ENCODE assay signal across 1 cellular context in the genomic region with DNA sequence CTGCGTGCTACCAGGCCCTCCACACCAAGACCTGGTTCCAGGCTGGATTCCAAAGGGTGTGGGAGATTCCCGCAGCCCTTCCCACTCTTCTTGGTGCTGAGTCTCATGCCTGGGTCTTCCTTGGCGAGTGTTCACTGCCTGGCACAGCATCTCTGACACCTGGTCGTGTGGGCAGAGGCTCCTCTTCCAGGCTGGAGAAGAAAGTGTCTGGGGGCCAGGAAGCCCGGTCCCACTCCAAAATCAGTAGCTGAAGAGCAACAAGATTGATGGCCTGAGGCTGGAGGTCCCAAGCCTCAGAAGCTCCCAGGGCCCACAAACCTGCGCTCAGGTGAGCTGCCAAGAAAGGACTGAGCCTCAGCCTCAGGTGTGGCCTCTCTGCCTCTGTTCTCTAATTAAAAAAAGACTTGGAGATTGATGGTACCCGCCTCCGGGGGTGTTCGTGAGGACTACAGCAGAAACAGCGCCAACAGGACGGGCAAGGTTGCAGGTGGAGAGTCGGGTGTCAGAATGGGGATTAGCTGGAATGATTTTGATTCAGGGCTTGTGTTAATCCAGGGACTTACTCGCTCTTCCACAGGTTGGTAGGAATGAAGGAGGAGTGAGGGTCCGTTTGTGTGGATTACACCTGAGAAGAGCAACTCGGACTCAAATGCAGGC.
TF ChIP-seq lines count a peak whose summit lies in the region.

No MANE protein-coding gene starts in this region.

TF ChIP-seq in GM23338, 12 proteins besides CTCF, POLR2A, EP300 and RAD21:
- TF ChIP-seq, protein P1, sequence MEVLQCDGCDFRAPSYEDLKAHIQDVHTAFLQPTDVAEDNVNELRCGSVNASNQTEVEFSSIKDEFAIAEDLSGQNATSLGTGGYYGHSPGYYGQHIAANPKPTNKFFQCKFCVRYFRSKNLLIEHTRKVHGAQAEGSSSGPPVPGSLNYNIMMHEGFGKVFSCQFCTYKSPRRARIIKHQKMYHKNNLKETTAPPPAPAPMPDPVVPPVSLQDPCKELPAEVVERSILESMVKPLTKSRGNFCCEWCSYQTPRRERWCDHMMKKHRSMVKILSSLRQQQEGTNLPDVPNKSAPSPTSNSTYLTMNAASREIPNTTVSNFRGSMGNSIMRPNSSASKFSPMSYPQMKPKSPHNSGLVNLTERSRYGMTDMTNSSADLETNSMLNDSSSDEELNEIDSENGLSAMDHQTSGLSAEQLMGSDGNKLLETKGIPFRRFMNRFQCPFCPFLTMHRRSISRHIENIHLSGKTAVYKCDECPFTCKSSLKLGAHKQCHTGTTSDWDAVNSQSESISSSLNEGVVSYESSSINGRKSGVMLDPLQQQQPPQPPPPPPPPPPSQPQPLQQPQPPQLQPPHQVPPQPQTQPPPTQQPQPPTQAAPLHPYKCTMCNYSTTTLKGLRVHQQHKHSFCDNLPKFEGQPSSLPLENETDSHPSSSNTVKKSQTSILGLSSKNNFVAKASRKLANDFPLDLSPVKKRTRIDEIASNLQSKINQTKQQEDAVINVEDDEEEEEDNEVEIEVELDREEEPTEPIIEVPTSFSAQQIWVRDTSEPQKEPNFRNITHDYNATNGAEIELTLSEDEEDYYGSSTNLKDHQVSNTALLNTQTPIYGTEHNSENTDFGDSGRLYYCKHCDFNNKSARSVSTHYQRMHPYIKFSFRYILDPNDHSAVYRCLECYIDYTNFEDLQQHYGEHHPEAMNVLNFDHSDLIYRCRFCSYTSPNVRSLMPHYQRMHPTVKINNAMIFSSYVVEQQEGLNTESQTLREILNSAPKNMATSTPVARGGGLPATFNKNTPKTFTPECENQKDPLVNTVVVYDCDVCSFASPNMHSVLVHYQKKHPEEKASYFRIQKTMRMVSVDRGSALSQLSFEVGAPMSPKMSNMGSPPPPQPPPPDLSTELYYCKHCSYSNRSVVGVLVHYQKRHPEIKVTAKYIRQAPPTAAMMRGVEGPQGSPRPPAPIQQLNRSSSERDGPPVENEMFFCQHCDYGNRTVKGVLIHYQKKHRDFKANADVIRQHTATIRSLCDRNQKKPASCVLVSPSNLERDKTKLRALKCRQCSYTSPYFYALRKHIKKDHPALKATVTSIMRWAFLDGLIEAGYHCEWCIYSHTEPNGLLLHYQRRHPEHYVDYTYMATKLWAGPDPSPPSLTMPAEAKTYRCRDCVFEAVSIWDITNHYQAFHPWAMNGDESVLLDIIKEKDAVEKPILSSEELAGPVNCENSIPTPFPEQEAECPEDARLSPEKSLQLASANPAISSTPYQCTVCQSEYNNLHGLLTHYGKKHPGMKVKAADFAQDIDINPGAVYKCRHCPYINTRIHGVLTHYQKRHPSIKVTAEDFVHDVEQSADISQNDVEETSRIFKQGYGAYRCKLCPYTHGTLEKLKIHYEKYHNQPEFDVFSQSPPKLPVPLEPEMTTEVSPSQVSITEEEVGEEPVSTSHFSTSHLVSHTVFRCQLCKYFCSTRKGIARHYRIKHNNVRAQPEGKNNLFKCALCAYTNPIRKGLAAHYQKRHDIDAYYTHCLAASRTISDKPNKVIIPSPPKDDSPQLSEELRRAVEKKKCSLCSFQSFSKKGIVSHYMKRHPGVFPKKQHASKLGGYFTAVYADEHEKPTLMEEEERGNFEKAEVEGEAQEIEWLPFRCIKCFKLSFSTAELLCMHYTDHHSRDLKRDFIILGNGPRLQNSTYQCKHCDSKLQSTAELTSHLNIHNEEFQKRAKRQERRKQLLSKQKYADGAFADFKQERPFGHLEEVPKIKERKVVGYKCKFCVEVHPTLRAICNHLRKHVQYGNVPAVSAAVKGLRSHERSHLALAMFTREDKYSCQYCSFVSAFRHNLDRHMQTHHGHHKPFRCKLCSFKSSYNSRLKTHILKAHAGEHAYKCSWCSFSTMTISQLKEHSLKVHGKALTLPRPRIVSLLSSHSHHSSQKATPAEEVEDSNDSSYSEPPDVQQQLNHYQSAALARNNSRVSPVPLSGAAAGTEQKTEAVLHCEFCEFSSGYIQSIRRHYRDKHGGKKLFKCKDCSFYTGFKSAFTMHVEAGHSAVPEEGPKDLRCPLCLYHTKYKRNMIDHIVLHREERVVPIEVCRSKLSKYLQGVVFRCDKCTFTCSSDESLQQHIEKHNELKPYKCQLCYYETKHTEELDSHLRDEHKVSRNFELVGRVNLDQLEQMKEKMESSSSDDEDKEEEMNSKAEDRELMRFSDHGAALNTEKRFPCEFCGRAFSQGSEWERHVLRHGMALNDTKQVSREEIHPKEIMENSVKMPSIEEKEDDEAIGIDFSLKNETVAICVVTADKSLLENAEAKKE (CRISPR knock-in tag; IDR thresholded peaks at IDR 0.05), result no peak
- no peak for TF ChIP-seq ZNF331 (CRISPR knock-in tag; IDR thresholded peaks at IDR 0.05; ENCODE audit: low read depth)
- TF ChIP-seq EZH2 (IDR thresholded peaks at IDR 0.05; ENCODE audit: low read depth, unreplicated experiment), result no peak
- TF ChIP-seq STAT1 (IDR thresholded peaks at IDR 0.05; ENCODE audit: unreplicated experiment), result no peak
- no peak for TF ChIP-seq NANOG (IDR thresholded peaks at IDR 0.05; ENCODE audit: borderline replicate concordance)
- no peak for TF ChIP-seq EZH2phosphoT487 (IDR thresholded peaks at IDR 0.05; ENCODE audit: unreplicated experiment)
- TF ChIP-seq CREB1 (CRISPR knock-in tag; IDR thresholded peaks at IDR 0.05; ENCODE audit: low read depth), result no peak
- TF ChIP-seq POLR2AphosphoS5 (IDR thresholded peaks at IDR 0.05; ENCODE audit: low read depth), result no peak
- TF ChIP-seq, protein P2, sequence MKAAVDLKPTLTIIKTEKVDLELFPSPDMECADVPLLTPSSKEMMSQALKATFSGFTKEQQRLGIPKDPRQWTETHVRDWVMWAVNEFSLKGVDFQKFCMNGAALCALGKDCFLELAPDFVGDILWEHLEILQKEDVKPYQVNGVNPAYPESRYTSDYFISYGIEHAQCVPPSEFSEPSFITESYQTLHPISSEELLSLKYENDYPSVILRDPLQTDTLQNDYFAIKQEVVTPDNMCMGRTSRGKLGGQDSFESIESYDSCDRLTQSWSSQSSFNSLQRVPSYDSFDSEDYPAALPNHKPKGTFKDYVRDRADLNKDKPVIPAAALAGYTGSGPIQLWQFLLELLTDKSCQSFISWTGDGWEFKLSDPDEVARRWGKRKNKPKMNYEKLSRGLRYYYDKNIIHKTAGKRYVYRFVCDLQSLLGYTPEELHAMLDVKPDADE (IDR thresholded peaks at IDR 0.05), result no peak
- TF ChIP-seq, protein P3, sequence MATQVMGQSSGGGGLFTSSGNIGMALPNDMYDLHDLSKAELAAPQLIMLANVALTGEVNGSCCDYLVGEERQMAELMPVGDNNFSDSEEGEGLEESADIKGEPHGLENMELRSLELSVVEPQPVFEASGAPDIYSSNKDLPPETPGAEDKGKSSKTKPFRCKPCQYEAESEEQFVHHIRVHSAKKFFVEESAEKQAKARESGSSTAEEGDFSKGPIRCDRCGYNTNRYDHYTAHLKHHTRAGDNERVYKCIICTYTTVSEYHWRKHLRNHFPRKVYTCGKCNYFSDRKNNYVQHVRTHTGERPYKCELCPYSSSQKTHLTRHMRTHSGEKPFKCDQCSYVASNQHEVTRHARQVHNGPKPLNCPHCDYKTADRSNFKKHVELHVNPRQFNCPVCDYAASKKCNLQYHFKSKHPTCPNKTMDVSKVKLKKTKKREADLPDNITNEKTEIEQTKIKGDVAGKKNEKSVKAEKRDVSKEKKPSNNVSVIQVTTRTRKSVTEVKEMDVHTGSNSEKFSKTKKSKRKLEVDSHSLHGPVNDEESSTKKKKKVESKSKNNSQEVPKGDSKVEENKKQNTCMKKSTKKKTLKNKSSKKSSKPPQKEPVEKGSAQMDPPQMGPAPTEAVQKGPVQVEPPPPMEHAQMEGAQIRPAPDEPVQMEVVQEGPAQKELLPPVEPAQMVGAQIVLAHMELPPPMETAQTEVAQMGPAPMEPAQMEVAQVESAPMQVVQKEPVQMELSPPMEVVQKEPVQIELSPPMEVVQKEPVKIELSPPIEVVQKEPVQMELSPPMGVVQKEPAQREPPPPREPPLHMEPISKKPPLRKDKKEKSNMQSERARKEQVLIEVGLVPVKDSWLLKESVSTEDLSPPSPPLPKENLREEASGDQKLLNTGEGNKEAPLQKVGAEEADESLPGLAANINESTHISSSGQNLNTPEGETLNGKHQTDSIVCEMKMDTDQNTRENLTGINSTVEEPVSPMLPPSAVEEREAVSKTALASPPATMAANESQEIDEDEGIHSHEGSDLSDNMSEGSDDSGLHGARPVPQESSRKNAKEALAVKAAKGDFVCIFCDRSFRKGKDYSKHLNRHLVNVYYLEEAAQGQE (IDR thresholded peaks at IDR 0.05; ENCODE audit: unreplicated experiment), result no peak
- TF ChIP-seq JUNB (IDR thresholded peaks at IDR 0.05; ENCODE audit: unreplicated experiment), result no peak
- TF ChIP-seq ZNF114 (CRISPR knock-in tag; IDR thresholded peaks at IDR 0.05), result no peak
TF ChIP-seq in GM23338: peak in this region for 0.
